In genomic region chr7:106772655-106773108, GRCh38 we compare ENCODE assay signal across 13 cellular contexts.
DNase-seq lines count a peak whose midpoint lies in the region; ATAC-seq, FAIRE-seq and TF ChIP-seq lines count a peak whose summit lies in the region.
"Had no signal": no experiment of that assay in that cellular context is flagged by ENCODE, and none has a peak within 500 bp of the region (broad histone marks: within the 10 kb centered on the region; RNA-seq: fewer than 3 reads in every experiment).

No MANE protein-coding gene starts in this region.

- in situ Hi-C loops in G401 (cut with HindIII; ENCODE audit: low sequenced_read_pairs), result no loop called here

- H3K27me3 ChIP-seq in lower lobe of right lung (ENCODE audit: low read depth), result no peaks in the 10 kb centered on the region

- DNase-seq in G401 (ENCODE audit: low spot score) (peak; percentile 47), RCC 7860 (ENCODE audit: low spot score) (peak; percentile 88), epithelial cell of esophagus (ENCODE audit: low read depth) (peak; percentile 67), pulmonary artery endothelial cell (ENCODE audit: low read depth, low spot score) (peak; percentile 60), lower lobe of right lung (no peak)
- DNase-seq in stimulated activated CD4-positive, alpha-beta T cell treated with anti-CD3 and anti-CD28 coated beads, Interleukin-2, amount 100 ng/mL, for 24 hours, result no peak
- DNase-seq: activated CD4-positive, alpha-beta T cell treated with anti-CD3 and anti-CD28 coated beads, Interleukin-2, amount 50 U/mL, for 48 hours; MM.1S; naive thymus-derived CD4-positive, alpha-beta T cell; NCI-H510A had no signal

- H3K36me3 ChIP-seq in lower lobe of right lung, result no peaks in the 10 kb centered on the region

- FAIRE-seq in RCC 7860 (lab: Jason Lieb, UNC), result no peak

- intact Hi-C loops in lower lobe of right lung (cut with DNase I), result no loop called here

- no peak overlapping the region for H3K4me3 ChIP-seq in epithelial cell of esophagus (ENCODE audit: low read length)
- H3K4me3 ChIP-seq in lower lobe of right lung, result no peak overlapping the region
- H3K4me3 ChIP-seq: SK-N-MC had no signal

- TF ChIP-seq CTCF in epithelial cell of esophagus (IDR thresholded peaks at IDR 0.05; ENCODE audit: insufficient read depth, low read depth, low read length, missing control alignments), result no peak
- TF ChIP-seq CTCF in lower lobe of right lung (IDR thresholded peaks at IDR 0.05), result no peak

- peaks cover 9% of the 10 kb centered on the region for H3K4me1 ChIP-seq in lower lobe of right lung

- H3K9me3 ChIP-seq in lower lobe of right lung, result no peaks in the 10 kb centered on the region

- ATAC-seq in esophagus mucosa (no peak), lower lobe of right lung (no peak), HG03196 (IDR thresholded peaks at IDR 0.05; ENCODE audit: unreplicated experiment) (no peak)
- ATAC-seq: naive thymus-derived CD4-positive, alpha-beta T cell had no signal

- H3K27ac ChIP-seq in lower lobe of right lung, result no peak overlapping the region
- H3K27ac ChIP-seq: SK-N-MC had no signal

Comparison
In these comparisons a context has a peak if more than half of its experiments do, and no peak if none do; other contexts are left out.
1. DNase-seq: peak in G401 (single experiment), RCC 7860 (single experiment), epithelial cell of esophagus (single experiment) and pulmonary artery endothelial cell (single experiment); none in lower lobe of right lung (single experiment) and stimulated activated CD4-positive, alpha-beta T cell treated with anti-CD3 and anti-CD28 coated beads, Interleukin-2, amount 100 ng/mL, for 24 hours (0 of 2).